Comparison of ENCODE assay signal across 10 cellular contexts in genomic region chr12:46555379-46555778, GRCh38.
DNase-seq lines count a peak whose midpoint lies in the region; ATAC-seq and TF ChIP-seq lines count a peak whose summit lies in the region.
"Had no signal": no experiment of that assay in that cellular context is flagged by ENCODE, and none has a peak within 500 bp of the region (broad histone marks: within the 10 kb centered on the region; RNA-seq: fewer than 3 reads in every experiment).

No MANE protein-coding gene starts in this region.

- no peaks in the 10 kb centered on the region for H4K20me1 ChIP-seq in PC-3 (ENCODE audit: low read length)

- H3K9ac ChIP-seq in PC-3 (ENCODE audit: low read length) (peak overlapping the region; percentile 81), rectal smooth muscle tissue (ENCODE audit: low read length) (no peak overlapping the region)

- H3K9me2 ChIP-seq in PC-3 (replicated peaks; ENCODE audit: low read length): no peaks in the 10 kb centered on the region

- no peaks in the 10 kb centered on the region for H3K79me2 ChIP-seq in PC-3 (ENCODE audit: low read length)

- intact Hi-C loops in PC-3 (cut with micrococcal nuclease): loop anchor here (5.0 to 10.0 kb wide), 4 partner anchors 83 to 467 kb away; partner anchors contain the start of gene SLC38A1

- ATAC-seq in PC-3 (no peak), GM21447 (IDR thresholded peaks at IDR 0.05; ENCODE audit: unreplicated experiment) (no peak)

- H3K27me3 ChIP-seq in BJ (ENCODE audit: control insufficient read depth, insufficient read depth, low read length): no peaks in the 10 kb centered on the region
- no peaks in the 10 kb centered on the region for H3K27me3 ChIP-seq in PC-3 (ENCODE audit: low read length)
- no peaks in the 10 kb centered on the region for H3K27me3 ChIP-seq in esophagus (ENCODE audit: control insufficient read depth in 1 of 2, insufficient read depth in 2 of 2, low read length in 2 of 2)
- H3K27me3 ChIP-seq in rectal smooth muscle tissue (ENCODE audit: control insufficient read depth, insufficient read depth, low read length): no peaks in the 10 kb centered on the region
- H3K27me3 ChIP-seq in effector memory CD4-positive, alpha-beta T cell (replicated peaks; ENCODE audit: control insufficient read depth, insufficient read depth, low read length, poor library complexity, severe bottlenecking): no peaks in the 10 kb centered on the region
- H3K27me3 ChIP-seq: neutrophil had no signal

- peaks cover 14% of the 10 kb centered on the region for H3F3A ChIP-seq in PC-3 (ENCODE audit: low read length, unreplicated experiment)

- H3K9me3 ChIP-seq in PC-3 (ENCODE audit: low read length) (no peaks in the 10 kb centered on the region), esophagus (ENCODE audit: control insufficient read depth in 2 of 2, insufficient read depth in 1 of 2, low read depth in 1 of 2, low read length in 1 of 2) (no peaks in the 10 kb centered on the region)
- H3K9me3 ChIP-seq in effector memory CD4-positive, alpha-beta T cell (ENCODE audit: control insufficient read depth, low read length): no peaks in the 10 kb centered on the region
- H3K9me3 ChIP-seq: neutrophil had no signal

- BruUV-seq in PC-3 (replicated peaks; lab: Mats Ljungman, UMichigan): no TSS peak

- DNase-seq in BJ (ENCODE audit: low read depth) (peak; percentile 80), PC-3 (peak; percentile 59), HPDE6-E6E7 (ENCODE audit: extremely low spot score) (no peak), NCI-H2227 (lab: John Stamatoyannopoulos, UW; ENCODE audit: unreplicated experiment) (no peak)
- DNase-seq in effector memory CD4-positive, alpha-beta T cell: no peak
- DNase-seq: activated naive CD4-positive, alpha-beta T cell treated with anti-CD3 and anti-CD28 coated beads, Interleukin-2, amount 50 U/mL, for 16 hours had no signal

- no peak overlapping the region for H3K4me3 ChIP-seq in BJ (ENCODE audit: low read depth, low read length)
- H3K4me3 ChIP-seq in PC-3 (ENCODE audit: low read length): peak overlapping the region; percentile 41
- no peak overlapping the region for H3K4me3 ChIP-seq in esophagus (ENCODE audit: low read depth in 1 of 2, low read length in 2 of 2)
- no peak overlapping the region for H3K4me3 ChIP-seq in rectal smooth muscle tissue (ENCODE audit: low read length)
- H3K4me3 ChIP-seq in effector memory CD4-positive, alpha-beta T cell (ENCODE audit: insufficient read depth, low read depth, low read length, poor library complexity, severe bottlenecking): no peak overlapping the region

- POLR2A ChIA-PET in BJ (lab: Charles Lee) (interaction anchor here (0.6 to 1.6 kb wide), 4 partner anchors 162 to 190 kb away, joined by 3 to 6 read pairs (median 4); no protein-coding TSS in a partner anchor), PC-3 (lab: Charles Lee; ENCODE audit: unreplicated experiment) (interaction anchor here (0.5 to 0.6 kb wide), 3 partner anchors 59 to 582 kb away, joined by 3 to 4 read pairs (median 3); no protein-coding TSS in a partner anchor)

- TF ChIP-seq CTCF in BJ (IDR thresholded peaks at IDR 0.05; ENCODE audit: insufficient read depth, low read depth, low read length) (no peak), PC-3 (conservative IDR thresholded peaks at IDR 0.05; ENCODE audit: low read depth, low read length) (no peak)

- 27 to 59% methylated on average over 4 of the region's 4 CpGs for WGBS in esophagus, 2 donors

- CTCF ChIA-PET in BJ (lab: Yijun Ruan, JAX): interaction anchor here (0.7 to 2.3 kb wide), 3 partner anchors 16 to 119 kb away, joined by 3 to 6 read pairs (median 4); no protein-coding TSS in a partner anchor
- CTCF ChIA-PET in PC-3 (lab: Charles Lee): no interaction called here

- H3K36me3 ChIP-seq in BJ (ENCODE audit: control insufficient read depth, insufficient read depth, low read length): no peaks in the 10 kb centered on the region
- H3K36me3 ChIP-seq in PC-3 (ENCODE audit: low read depth, low read length): no peaks in the 10 kb centered on the region
- H3K36me3 ChIP-seq in esophagus (ENCODE audit: control insufficient read depth in 2 of 2, insufficient read depth in 2 of 2, low read length in 1 of 2): no peaks in the 10 kb centered on the region
- no peaks in the 10 kb centered on the region for H3K36me3 ChIP-seq in rectal smooth muscle tissue (ENCODE audit: control insufficient read depth, insufficient read depth, low read length)
- no peaks in the 10 kb centered on the region for H3K36me3 ChIP-seq in effector memory CD4-positive, alpha-beta T cell (ENCODE audit: control insufficient read depth, insufficient read depth, low read length)
- H3K36me3 ChIP-seq: neutrophil had no signal

- H3K4me1 ChIP-seq in PC-3 (ENCODE audit: insufficient read depth, low read length): peaks cover 87% of the 10 kb centered on the region
- no peaks in the 10 kb centered on the region for H3K4me1 ChIP-seq in esophagus (ENCODE audit: control insufficient read depth in 2 of 2, insufficient read depth in 2 of 2, low read length in 1 of 2)
- peaks cover 28% of the 10 kb centered on the region for H3K4me1 ChIP-seq in rectal smooth muscle tissue (ENCODE audit: control insufficient read depth, insufficient read depth, low read length)
- H3K4me1 ChIP-seq in effector memory CD4-positive, alpha-beta T cell (ENCODE audit: control insufficient read depth, insufficient read depth, low read length, poor library complexity, severe bottlenecking): no peaks in the 10 kb centered on the region

- H2AFZ ChIP-seq in PC-3 (ENCODE audit: low read length): peak overlapping the region; percentile 8; the same call in 1 of the 2 replicates

- peak overlapping the region; percentile 96 for H3K27ac ChIP-seq in PC-3 (ENCODE audit: low read length)
- H3K27ac ChIP-seq in esophagus (ENCODE audit: low read depth in 2 of 2, low read length in 1 of 2): peak overlapping the region; percentile 4 to 63
- peak overlapping the region; percentile 67 for H3K27ac ChIP-seq in rectal smooth muscle tissue (ENCODE audit: low read depth, low read length)
- H3K27ac ChIP-seq in effector memory CD4-positive, alpha-beta T cell (ENCODE audit: insufficient read depth, low read length, poor library complexity, severe bottlenecking): no peak overlapping the region
- H3K27ac ChIP-seq: neutrophil had no signal

- H3K4me2 ChIP-seq in PC-3 (ENCODE audit: low read length): peak overlapping the region; percentile 68

Comparison
In these comparisons a context has a peak if more than half of its experiments do, and no peak if none do; other contexts are left out.
1. DNase-seq: peak in BJ (single experiment) and PC-3 (single experiment); none in HPDE6-E6E7 (single experiment), effector memory CD4-positive, alpha-beta T cell (0 of 3) and NCI-H2227 (single experiment).